Comparison of ENCODE assay signal across 17 cellular contexts in genomic region chr4:52850406-52851119, GRCh38. TPM values are rescaled to one million over a fixed set of nuclear protein-coding genes. Genes with fewer than 3 reads are reported as not detected.
A peak's percentile ranks its signal among the peaks of the same experiment; 100 is the strongest.
DNase-seq lines count a peak whose midpoint lies in the region; FAIRE-seq and TF ChIP-seq lines count a peak whose summit lies in the region.
"Had no signal": no experiment of that assay in that cellular context is flagged by ENCODE, and none has a peak within 500 bp of the region (broad histone marks: within the 10 kb centered on the region; RNA-seq: fewer than 3 reads in every experiment).

No MANE protein-coding gene starts in this region.

- POLR2A ChIA-PET in CD4-positive, alpha-beta memory T cell (lab: Charles Lee; ENCODE audit: partially characterized antibody), result no interaction called here

- H2BK5ac ChIP-seq in trophoblast cell (ENCODE audit: low read depth, low read length, poor library complexity), result no peak overlapping the region

- H3K9me3 ChIP-seq in keratinocyte (ENCODE audit: control insufficient read depth, low read depth, low read length), result no peaks in the 10 kb centered on the region
- no peaks in the 10 kb centered on the region for H3K9me3 ChIP-seq in trophoblast cell (ENCODE audit: insufficient read depth, low read depth, low read length)
- no peaks in the 10 kb centered on the region for H3K9me3 ChIP-seq in CD4-positive, alpha-beta memory T cell (ENCODE audit: control insufficient read depth in 1 of 2, low read length in 2 of 2)
- H3K9me3 ChIP-seq: BLaER1 treated with 17β-estradiol and CSF1 and Interleukin-3, amounts not matched to agents 10 nM and 100 nM had no signal

- H2BK12ac ChIP-seq in trophoblast cell (ENCODE audit: low read length), result peak overlapping the region; percentile 25

- H3K27me3 ChIP-seq in keratinocyte (ENCODE audit: control insufficient read depth, extremely low read depth, insufficient read depth, low read length) (no peaks in the 10 kb centered on the region), trophoblast cell (ENCODE audit: insufficient read depth, low read length) (no peaks in the 10 kb centered on the region)
- no peaks in the 10 kb centered on the region for H3K27me3 ChIP-seq in CD4-positive, alpha-beta memory T cell (ENCODE audit: insufficient read depth, low read length)
- H3K27me3 ChIP-seq: BLaER1 treated with 17β-estradiol and CSF1 and Interleukin-3, amounts not matched to agents 10 nM and 100 nM had no signal

- no peak overlapping the region for H3K4ac ChIP-seq in trophoblast cell (ENCODE audit: low read depth, low read length)

- no peak overlapping the region for H3K23ac ChIP-seq in trophoblast cell (ENCODE audit: low read length)

- no peak overlapping the region for H4K12ac ChIP-seq in trophoblast cell (ENCODE audit: low read depth, low read length)

- no CpG with 5 or more reads among the region's 3 CpGs for WGBS in trophoblast cell (ENCODE audit: extremely low coverage, insufficient coverage, insufficient read length)

- H2BK120ac ChIP-seq in trophoblast cell (ENCODE audit: insufficient read depth, low read length, poor library complexity), result no peak overlapping the region

- no peak overlapping the region for H3K14ac ChIP-seq in trophoblast cell (ENCODE audit: low read length)

- dilution Hi-C loops in keratinocyte (cut with MboI; ENCODE audit: extremely low pct_ligation_motif_present, low sequenced_read_pairs), result no loop called here

- no peak overlapping the region for H4K8ac ChIP-seq in trophoblast cell (ENCODE audit: low read depth, low read length)

- H3K4me1 Mint-ChIP-seq in CD4-positive, alpha-beta memory T cell, result no peaks in the 10 kb centered on the region
- H3K4me1 Mint-ChIP-seq: B cell; CD4-positive, CD25-positive, alpha-beta regulatory T cell had no signal

- H3K79me1 ChIP-seq in trophoblast cell (ENCODE audit: low read length), result peaks cover 12% of the 10 kb centered on the region

- H2AFZ ChIP-seq in keratinocyte (ENCODE audit: control insufficient read depth, low read length) (no peak overlapping the region), trophoblast cell (ENCODE audit: insufficient read depth, low read length, poor library complexity) (no peak overlapping the region)

- intact Hi-C loops in CD4-positive, alpha-beta memory T cell (cut with micrococcal nuclease), result no loop called here

- no peak overlapping the region for H4K91ac ChIP-seq in trophoblast cell (ENCODE audit: low read depth, low read length)

- H3K27me3 Mint-ChIP-seq in CD4-positive, alpha-beta memory T cell, result peaks cover 0 to 2% of the 10 kb centered on the region in 2 donors
- H3K27me3 Mint-ChIP-seq: B cell; CD4-positive, CD25-positive, alpha-beta regulatory T cell had no signal

- H3K9me3 Mint-ChIP-seq in CD4-positive, alpha-beta memory T cell, result peaks cover 0 to 2% (median 0%) of the 10 kb centered on the region in 8 donors
- H3K9me3 Mint-ChIP-seq: CD4-positive, CD25-positive, alpha-beta regulatory T cell; H9 had no signal

- no peaks in the 10 kb centered on the region for H3K9me1 ChIP-seq in keratinocyte (ENCODE audit: control insufficient read depth, extremely low read depth, insufficient read depth, low read length)

- H3K27ac Mint-ChIP-seq in CD4-positive, alpha-beta memory T cell, result no peak overlapping the region
- H3K27ac Mint-ChIP-seq: B cell, H9 had no signal

- FAIRE-seq in keratinocyte (lab: Jason Lieb, UNC), result peak; percentile 63
- FAIRE-seq: GM12892, GM18507 had no signal

- peak; percentile 18 for DNase-seq in amniotic epithelial cell (ENCODE audit: low read depth)
- no peak for DNase-seq in keratinocyte (ENCODE audit: low read depth, low spot score)
- DNase-seq in trophoblast cell, result peak; percentile 70 to 76
- DNase-seq in CD4-positive, alpha-beta memory T cell, result no peak
- DNase-seq in CD1c-positive myeloid dendritic cell (ENCODE audit: extremely low spot score), result no peak
- DNase-seq in NCI-H69 (lab: John Stamatoyannopoulos, UW), result no peak
- DNase-seq: CD4-positive, CD25-positive, alpha-beta regulatory T cell; DMS153; DMS79; GDM1; GOT3; H9 had no signal

- H3K4me1 ChIP-seq in keratinocyte (ENCODE audit: control insufficient read depth, extremely low read depth, insufficient read depth, low read length) (peaks cover 16% of the 10 kb centered on the region), trophoblast cell (ENCODE audit: control insufficient read depth in 1 of 2, insufficient read depth in 2 of 2, low read length in 2 of 2) (peaks cover 12 to 25% of the 10 kb centered on the region in 2 experiments)
- no peaks in the 10 kb centered on the region for H3K4me1 ChIP-seq in CD4-positive, alpha-beta memory T cell (ENCODE audit: insufficient read depth, low read length)

- H3K4me3 ChIP-seq in keratinocyte (ENCODE audit: control insufficient read depth in 2 of 3, extremely low read depth in 1 of 3, insufficient read depth in 2 of 3, low read depth in 1 of 3, low read length in 3 of 3) (no peak overlapping the region), trophoblast cell (ENCODE audit: low read depth, low read length) (no peak overlapping the region)
- H3K4me3 ChIP-seq in CD4-positive, alpha-beta memory T cell (ENCODE audit: low read length in 2 of 2), result no peak overlapping the region
- H3K4me3 ChIP-seq: BLaER1 treated with 17β-estradiol and CSF1 and Interleukin-3, amounts not matched to agents 10 nM and 100 nM had no signal

- H2AK5ac ChIP-seq in trophoblast cell (ENCODE audit: low read length), result no peak overlapping the region

- H3K4me3 Mint-ChIP-seq in CD4-positive, alpha-beta memory T cell, result no peak overlapping the region
- H3K4me3 Mint-ChIP-seq: B cell; CD4-positive, CD25-positive, alpha-beta regulatory T cell; H9 had no signal

- no peak overlapping the region for H3K18ac ChIP-seq in trophoblast cell (ENCODE audit: low read length)

- CTCF ChIA-PET in CD4-positive, alpha-beta memory T cell (lab: Charles Lee; ENCODE audit: partially characterized antibody), result no interaction called here

- TF ChIP-seq CTCF in keratinocyte (optimal IDR thresholded peaks at IDR 0.05 in 1 of 3, IDR thresholded peaks at IDR 0.05 in 1 of 3, conservative IDR thresholded peaks at IDR 0.05 in 1 of 3; ENCODE audit: extremely low read depth in 1 of 3, insufficient read depth in 2 of 3, low read length in 3 of 3), result no peak

- H3K9ac ChIP-seq in keratinocyte (ENCODE audit: control insufficient read depth, extremely low read depth, insufficient read depth, low read length), result no peak overlapping the region
- H3K9ac ChIP-seq in trophoblast cell (ENCODE audit: low read length), result no peak overlapping the region
- H3K9ac ChIP-seq: BLaER1 treated with 17β-estradiol and CSF1 and Interleukin-3, amounts not matched to agents 10 nM and 100 nM had no signal

- H3K36me3 ChIP-seq in keratinocyte (ENCODE audit: control insufficient read depth in 2 of 2, extremely low read depth in 1 of 2, insufficient read depth in 2 of 2, low read length in 2 of 2) (no peaks in the 10 kb centered on the region), trophoblast cell (ENCODE audit: control insufficient read depth in 1 of 2, insufficient read depth in 2 of 2, low read length in 2 of 2) (no peaks in the 10 kb centered on the region)
- H3K36me3 ChIP-seq in CD4-positive, alpha-beta memory T cell (ENCODE audit: insufficient read depth, low read length), result no peaks in the 10 kb centered on the region
- H3K36me3 ChIP-seq: BLaER1 treated with 17β-estradiol and CSF1 and Interleukin-3, amounts not matched to agents 10 nM and 100 nM had no signal

- H3K27ac ChIP-seq in keratinocyte (ENCODE audit: control insufficient read depth, insufficient read depth, low read length) (no peak overlapping the region), trophoblast cell (ENCODE audit: low read depth, low read length) (no peak overlapping the region)
- no peak overlapping the region for H3K27ac ChIP-seq in CD4-positive, alpha-beta memory T cell (ENCODE audit: low read depth, low read length)
- H3K27ac ChIP-seq: BLaER1 treated with 17β-estradiol and CSF1 and Interleukin-3, amounts not matched to agents 10 nM and 100 nM had no signal

- H3K4me2 ChIP-seq in keratinocyte (ENCODE audit: control insufficient read depth, extremely low read depth, insufficient read depth, low read depth, low read length) (no peak overlapping the region), trophoblast cell (ENCODE audit: low read length) (no peak overlapping the region)

- no peaks in the 10 kb centered on the region for H4K20me1 ChIP-seq in keratinocyte (ENCODE audit: control insufficient read depth, extremely low read depth, insufficient read depth, low read length)
- H4K20me1 ChIP-seq: BLaER1 treated with 17β-estradiol and CSF1 and Interleukin-3, amounts not matched to agents 10 nM and 100 nM had no signal

- H3K79me2 ChIP-seq in keratinocyte (ENCODE audit: control insufficient read depth, insufficient read depth, low read length), result no peaks in the 10 kb centered on the region
- H3K79me2 ChIP-seq in trophoblast cell (ENCODE audit: control insufficient read depth, insufficient read depth, low read length, poor library complexity), result no peaks in the 10 kb centered on the region

- H3K36me3 Mint-ChIP-seq in CD4-positive, alpha-beta memory T cell, result no peaks in the 10 kb centered on the region
- H3K36me3 Mint-ChIP-seq: CD4-positive, CD25-positive, alpha-beta regulatory T cell had no signal

RNA-seq across cellular contexts. Expression of gene RASL11B, which starts 11.6 kb away (rescaled TPM):
- polyA plus RNA-seq in keratinocyte, result 1.1 to 1.7 TPM (median 1.4 TPM) in 3 replicates
- 0.50 TPM for polyA plus RNA-seq in keratinocyte (2011; ENCODE audit: low read depth)
- polyA plus RNA-seq in keratinocyte (2011; cell fraction: cytosol; rRNA removed), result 0.56 and 0.70 TPM in 2 replicates
- polyA plus RNA-seq in keratinocyte (2011; cell fraction: nucleus; rRNA removed), result 0.71 and 0.97 TPM in 2 replicates
- 0.93 and 1.2 TPM in 2 replicates for polyA plus RNA-seq in keratinocyte (2012; ENCODE audit: low replicate concordance)
- polyA minus RNA-seq in keratinocyte, result 0.36 to 1.1 TPM (median 0.53 TPM) in 3 replicates
- not detected for polyA minus RNA-seq in keratinocyte (2011; cell fraction: cytosol; rRNA and poly(A)+ RNA removed)
- polyA minus RNA-seq in keratinocyte (2011; cell fraction: nucleus; rRNA and poly(A)+ RNA removed), result 0.21 and 0.70 TPM in 2 replicates
- polyA plus RNA-seq in trophoblast cell (2013), result 19.2 and 20.7 TPM in 2 replicates
- not detected for total RNA-seq in CD4-positive, alpha-beta memory T cell
- under 1 TPM in 1 of 2 donors, not detected in 1; 0.10 TPM for polyA plus RNA-seq in CD4-positive, alpha-beta memory T cell
- total RNA-seq: A172 had no signal

Comparison
In these comparisons a context has a peak if more than half of its experiments do, and no peak if none do; other contexts are left out.
1. DNase-seq: peak in amniotic epithelial cell (single experiment) and trophoblast cell (2 of 2); none in keratinocyte (single experiment), CD4-positive, alpha-beta memory T cell (0 of 5), CD1c-positive myeloid dendritic cell (single experiment) and NCI-H69 (single experiment).